In the genomic region with DNA sequence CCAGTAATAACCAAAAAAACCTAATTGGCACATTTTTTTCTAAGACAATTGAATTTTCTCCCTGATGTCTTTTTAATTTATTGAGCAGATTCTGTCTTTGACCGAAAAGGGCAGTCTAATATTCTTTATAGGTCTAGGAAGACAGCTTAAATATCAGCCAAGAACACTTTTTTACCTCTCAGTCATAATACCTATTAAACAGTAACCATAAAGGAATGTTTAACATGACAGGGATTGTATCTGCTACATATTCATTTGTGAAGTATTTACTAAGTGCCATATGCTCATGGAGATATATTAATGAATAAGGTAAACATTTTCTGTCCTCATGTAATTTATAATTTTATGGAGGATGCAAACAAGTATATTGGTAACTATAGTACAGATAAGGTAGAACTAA, we compare ENCODE assay signal across 1 cellular context.
TF ChIP-seq lines count a peak whose summit lies in the region.

No MANE protein-coding gene starts in this region.

TF ChIP-seq in HEK293, 187 proteins besides CTCF, POLR2A, EP300 and RAD21 (continued from another document):
- TF ChIP-seq, protein P1, sequence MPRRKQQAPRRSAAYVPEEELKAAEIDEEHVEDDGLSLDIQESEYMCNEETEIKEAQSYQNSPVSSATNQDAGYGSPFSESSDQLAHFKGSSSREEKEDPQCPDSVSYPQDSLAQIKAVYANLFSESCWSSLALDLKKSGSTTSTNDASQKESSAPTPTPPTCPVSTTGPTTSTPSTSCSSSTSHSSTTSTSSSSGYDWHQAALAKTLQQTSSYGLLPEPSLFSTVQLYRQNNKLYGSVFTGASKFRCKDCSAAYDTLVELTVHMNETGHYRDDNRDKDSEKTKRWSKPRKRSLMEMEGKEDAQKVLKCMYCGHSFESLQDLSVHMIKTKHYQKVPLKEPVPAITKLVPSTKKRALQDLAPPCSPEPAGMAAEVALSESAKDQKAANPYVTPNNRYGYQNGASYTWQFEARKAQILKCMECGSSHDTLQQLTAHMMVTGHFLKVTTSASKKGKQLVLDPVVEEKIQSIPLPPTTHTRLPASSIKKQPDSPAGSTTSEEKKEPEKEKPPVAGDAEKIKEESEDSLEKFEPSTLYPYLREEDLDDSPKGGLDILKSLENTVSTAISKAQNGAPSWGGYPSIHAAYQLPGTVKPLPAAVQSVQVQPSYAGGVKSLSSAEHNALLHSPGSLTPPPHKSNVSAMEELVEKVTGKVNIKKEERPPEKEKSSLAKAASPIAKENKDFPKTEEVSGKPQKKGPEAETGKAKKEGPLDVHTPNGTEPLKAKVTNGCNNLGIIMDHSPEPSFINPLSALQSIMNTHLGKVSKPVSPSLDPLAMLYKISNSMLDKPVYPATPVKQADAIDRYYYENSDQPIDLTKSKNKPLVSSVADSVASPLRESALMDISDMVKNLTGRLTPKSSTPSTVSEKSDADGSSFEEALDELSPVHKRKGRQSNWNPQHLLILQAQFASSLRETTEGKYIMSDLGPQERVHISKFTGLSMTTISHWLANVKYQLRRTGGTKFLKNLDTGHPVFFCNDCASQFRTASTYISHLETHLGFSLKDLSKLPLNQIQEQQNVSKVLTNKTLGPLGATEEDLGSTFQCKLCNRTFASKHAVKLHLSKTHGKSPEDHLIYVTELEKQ (tag by site-specific recombination; IDR thresholded peaks at IDR 0.05; ENCODE audit: borderline replicate concordance), result no peak
